24 cellular contexts compared by ENCODE assay signal in genomic region chr3:26536955-26537354, GRCh38.
DNase-seq lines count a peak whose midpoint lies in the region; ATAC-seq, FAIRE-seq and TF ChIP-seq lines count a peak whose summit lies in the region.
"Had no signal": no experiment of that assay in that cellular context is flagged by ENCODE, and none has a peak within 500 bp of the region (broad histone marks: within the 10 kb centered on the region; RNA-seq: fewer than 3 reads in every experiment).

No MANE protein-coding gene starts in this region.

- no peak for ATAC-seq in HepG2
- no peak for ATAC-seq in right lobe of liver
- no peak for ATAC-seq in K562
- ATAC-seq in left ventricle myocardium superior: no peak
- ATAC-seq: GM12878 had no signal

- POLR2A ChIA-PET in HepG2 (lab: Yijun Ruan, JAX): no interaction called here
- POLR2A ChIA-PET in K562 (lab: Yijun Ruan, JAX): no interaction called here

- TF ChIP-seq RAD21 in HepG2 (CRISPR knock-in tag; IDR thresholded peaks at IDR 0.05) (no peak), K562 (CRISPR knock-in tag; conservative IDR thresholded peaks at IDR 0.05 in 1 of 2, IDR thresholded peaks at IDR 0.05 in 1 of 2) (no peak)

- BruUV-seq in HepG2 (replicated peaks; lab: Mats Ljungman, UMichigan): no TSS peak
- no TSS peak for BruUV-seq in K562 (replicated peaks; lab: Mats Ljungman, UMichigan)

- H3K27me3 ChIP-seq in HepG2 (ENCODE audit: control insufficient read depth in 1 of 2, insufficient read depth in 2 of 2, low read length in 2 of 2) (no peaks in the 10 kb centered on the region), right lobe of liver (no peaks in the 10 kb centered on the region), K562 (ENCODE audit: control insufficient read depth in 2 of 2, insufficient read depth in 2 of 2, low read length in 2 of 2) (no peaks in the 10 kb centered on the region)
- H3K27me3 ChIP-seq: BE2C, BLaER1 had no signal

- WGBS in HepG2 (ENCODE audit: low lambda C conversion rate): 0% methylated on average over 2 of the region's 2 CpGs
- WGBS in right lobe of liver (ENCODE audit: insufficient coverage, low coverage, low lambda C conversion rate, missing lambda C conversion rate): 34% methylated on average over 2 of the region's 2 CpGs
- 0% methylated on average over 2 of the region's 2 CpGs for WGBS in K562 (ENCODE audit: insufficient coverage, low coverage, missing lambda C conversion rate)

- H3K4me2 ChIP-seq in HepG2 (ENCODE audit: low read depth, low read length) (no peak overlapping the region), K562 (ENCODE audit: insufficient read depth, low read length) (no peak overlapping the region)
- H3K4me2 ChIP-seq: BLaER1 had no signal

- H3K27ac ChIP-seq in HepG2 (ENCODE audit: extremely low read length, insufficient read depth, low read length): no peak overlapping the region
- H3K27ac ChIP-seq in right lobe of liver: no peak overlapping the region
- H3K27ac ChIP-seq in K562 (ENCODE audit: extremely low read depth, low read depth, low read length): no peak overlapping the region
- H3K27ac ChIP-seq: 22Rv1, BLaER1 had no signal

- peaks cover 67% of the 10 kb centered on the region for H3K9me3 ChIP-seq in HepG2 (ENCODE audit: low read length)
- no peaks in the 10 kb centered on the region for H3K9me3 ChIP-seq in right lobe of liver
- H3K9me3 ChIP-seq in K562 (replicated peaks; ENCODE audit: control insufficient read depth, insufficient read depth, low read depth, low read length): no peaks in the 10 kb centered on the region
- H3K9me3 ChIP-seq: BE2C had no signal

- CTCF ChIA-PET in HepG2 (lab: Yijun Ruan, JAX; ENCODE audit: low intra/inter-chr PET ratio, low total read pairs): no interaction called here
- CTCF ChIA-PET in K562 (lab: Yijun Ruan, JAX; ENCODE audit: low intra/inter-chr PET ratio): no interaction called here

- TF ChIP-seq POLR2A in HepG2 (IDR thresholded peaks at IDR 0.05; ENCODE audit: insufficient read depth in 1 of 2, low read depth in 2 of 2, low read length in 2 of 2) (no peak), right lobe of liver (IDR thresholded peaks at IDR 0.05) (no peak), K562 (conservative IDR thresholded peaks at IDR 0.05) (no peak)

- DNase-seq in HepG2 (ENCODE audit: low spot score) (no peak), right lobe of liver (no peak), K562 (ENCODE audit: extremely low read depth in 1 of 4, low spot score in 3 of 4) (no peak), NCI-H82 treated with DMSO at 0.1 percent for 48 hours (lab: John Stamatoyannopoulos, UW; ENCODE audit: unreplicated experiment) (no peak), left ventricle myocardium superior (no peak)
- DNase-seq: ACHN; BE2C; C1 segment of cervical spinal cord; CD4-positive, alpha-beta memory T cell; CD4-positive, CD25-positive, alpha-beta regulatory T cell; CD8-positive, alpha-beta memory T cell; COR-L47; DMS 273 treated with DMSO at 0.1 percent for 48 hours; DMS153; DMS53; DMS79; DND-41; EL; GDM1 had no signal

- no peak for TF ChIP-seq CTCF in HepG2 (CRISPR knock-in tag; IDR thresholded peaks at IDR 0.05)
- no peak for TF ChIP-seq CTCF in right lobe of liver (IDR thresholded peaks at IDR 0.05)
- TF ChIP-seq CTCF in K562 (IDR thresholded peaks at IDR 0.05 in 2 of 3, conservative IDR thresholded peaks at IDR 0.05 in 1 of 3; ENCODE audit: insufficient read depth in 2 of 3, low read depth in 1 of 3, low read length in 3 of 3): no peak

- H3K4me1 ChIP-seq in HepG2 (ENCODE audit: insufficient read depth, low read length) (no peaks in the 10 kb centered on the region), right lobe of liver (no peaks in the 10 kb centered on the region), K562 (replicated peaks in 1 of 2; ENCODE audit: control insufficient read depth in 2 of 2, insufficient read depth in 2 of 2, low read length in 2 of 2) (no peaks in the 10 kb centered on the region)
- H3K4me1 ChIP-seq: BE2C, BLaER1 had no signal

- H4K20me1 ChIP-seq in HepG2 (ENCODE audit: insufficient read depth, low read length) (no peaks in the 10 kb centered on the region), K562 (replicated peaks; ENCODE audit: control insufficient read depth, insufficient read depth, low read length) (no peaks in the 10 kb centered on the region)
- H4K20me1 ChIP-seq: BLaER1 had no signal

- no peak for TF ChIP-seq EP300 in HepG2 (IDR thresholded peaks at IDR 0.05; ENCODE audit: low read depth in 2 of 2, low read length in 2 of 2)
- TF ChIP-seq EP300 in HepG2 (CRISPR knock-in tag; IDR thresholded peaks at IDR 0.05; ENCODE audit: borderline replicate concordance): no peak
- TF ChIP-seq EP300 in K562 (IDR thresholded peaks at IDR 0.05; ENCODE audit: low read length): no peak

- H3K9ac ChIP-seq in HepG2 (ENCODE audit: insufficient read depth, low read depth, low read length) (no peak overlapping the region), K562 (ENCODE audit: insufficient read depth in 1 of 2, low read depth in 2 of 2, low read length in 2 of 2) (no peak overlapping the region)
- H3K9ac ChIP-seq: BLaER1 had no signal

- H2AFZ ChIP-seq in HepG2 (ENCODE audit: low read length) (no peak overlapping the region), K562 (ENCODE audit: low read depth, low read length) (no peak overlapping the region)

- no peaks in the 10 kb centered on the region for H3K36me3 ChIP-seq in HepG2 (replicated peaks in 1 of 2; ENCODE audit: control insufficient read depth in 1 of 2, insufficient read depth in 2 of 2, low read length in 2 of 2)
- H3K36me3 ChIP-seq in right lobe of liver: no peaks in the 10 kb centered on the region
- no peaks in the 10 kb centered on the region for H3K36me3 ChIP-seq in K562 (ENCODE audit: control insufficient read depth, insufficient read depth, low read length)
- H3K36me3 ChIP-seq: BE2C, BLaER1 had no signal

- intact Hi-C loops in HepG2 (cut with micrococcal nuclease; ENCODE audit: unreplicated experiment) (no loop called here), right lobe of liver (cut with DNase I) (no loop called here), K562 (cut with micrococcal nuclease) (no loop called here), left ventricle myocardium superior (cut with micrococcal nuclease) (no loop called here)

- H3K79me2 ChIP-seq in HepG2 (ENCODE audit: insufficient read depth, low read length) (no peaks in the 10 kb centered on the region), K562 (ENCODE audit: control insufficient read depth, insufficient read depth, low read length) (no peaks in the 10 kb centered on the region)

- H3K9me1 ChIP-seq in K562 (ENCODE audit: control insufficient read depth, insufficient read depth, low read length): no peaks in the 10 kb centered on the region

- in situ Hi-C loops in HepG2 (cut with HindIII; ENCODE audit: extremely low pct_ligation_motif_present, low pct_unique_long_range_greater_than_20kb) (no loop called here), K562 (cut with MboI) (no loop called here)

- FAIRE-seq in HepG2 (lab: Jason Lieb, UNC): no peak
- no peak for FAIRE-seq in K562 (lab: Jason Lieb, UNC)
- FAIRE-seq: GM12878, GM12892, GM18507 had no signal

- H3K4me3 ChIP-seq in HepG2 (replicated peaks in 1 of 3; ENCODE audit: insufficient read depth in 1 of 3, low read depth in 2 of 3, low read length in 3 of 3): no peak overlapping the region
- no peak overlapping the region for H3K4me3 ChIP-seq in right lobe of liver
- H3K4me3 ChIP-seq in K562: no peak overlapping the region
- H3K4me3 ChIP-seq: BLaER1, GM12878 had no signal

TF ChIP-seq in HepG2, 621 proteins besides CTCF, POLR2A, EP300 and RAD21:
- TF ChIP-seq MAFF (IDR thresholded peaks at IDR 0.05; ENCODE audit: low read depth, low read length): peak; percentile 85
- peak; percentile 85 to 89 for TF ChIP-seq MAFK (conservative IDR thresholded peaks at IDR 0.05 in 1 of 2, IDR thresholded peaks at IDR 0.05 in 1 of 2; ENCODE audit: low read length in 2 of 2)
- TF ChIP-seq ZNF34 (CRISPR knock-in tag; IDR thresholded peaks at IDR 0.05; ENCODE audit: borderline replicate concordance): no peak

TF ChIP-seq in K562, 482 proteins besides CTCF, POLR2A, EP300 and RAD21 (continues in another document):
- TF ChIP-seq ZNF316 (IDR thresholded peaks at IDR 0.05): peak; percentile 61
- no peak for TF ChIP-seq BMI1 (IDR thresholded peaks at IDR 0.05; ENCODE audit: low read length)
- TF ChIP-seq NFYB (IDR thresholded peaks at IDR 0.05; ENCODE audit: extremely low read depth, insufficient read length): no peak
- TF ChIP-seq, protein P1, sequence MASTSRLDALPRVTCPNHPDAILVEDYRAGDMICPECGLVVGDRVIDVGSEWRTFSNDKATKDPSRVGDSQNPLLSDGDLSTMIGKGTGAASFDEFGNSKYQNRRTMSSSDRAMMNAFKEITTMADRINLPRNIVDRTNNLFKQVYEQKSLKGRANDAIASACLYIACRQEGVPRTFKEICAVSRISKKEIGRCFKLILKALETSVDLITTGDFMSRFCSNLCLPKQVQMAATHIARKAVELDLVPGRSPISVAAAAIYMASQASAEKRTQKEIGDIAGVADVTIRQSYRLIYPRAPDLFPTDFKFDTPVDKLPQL (IDR thresholded peaks at IDR 0.05; ENCODE audit: extremely low read depth, insufficient read length): no peak
- TF ChIP-seq SMAD1 (IDR thresholded peaks at IDR 0.05; ENCODE audit: low read depth, low read length, partially characterized antibody): no peak
- no peak for TF ChIP-seq KDM4B (IDR thresholded peaks at IDR 0.05; ENCODE audit: borderline replicate concordance in 2 of 2, low read depth in 1 of 2)
- TF ChIP-seq ZNF124 (CRISPR knock-in tag; IDR thresholded peaks at IDR 0.05): no peak
- no peak for TF ChIP-seq NR1H2 (CRISPR knock-in tag; IDR thresholded peaks at IDR 0.05)
- TF ChIP-seq MEF2A (IDR thresholded peaks at IDR 0.05; ENCODE audit: control insufficient read depth, low read depth, low read length): no peak
- TF ChIP-seq ZC3H8 (IDR thresholded peaks at IDR 0.05): no peak
- TF ChIP-seq PHB2 (IDR thresholded peaks at IDR 0.05; ENCODE audit: low read depth): no peak
- TF ChIP-seq MAFF (IDR thresholded peaks at IDR 0.05; ENCODE audit: low read length): peak; percentile 65
- TF ChIP-seq ZBED1 (IDR thresholded peaks at IDR 0.05): no peak
- TF ChIP-seq HNRNPH1 (optimal IDR thresholded peaks at IDR 0.05; ENCODE audit: low read depth, low read length): no peak
- no peak for TF ChIP-seq MYBL2 (IDR thresholded peaks at IDR 0.05; ENCODE audit: low read depth)
- TF ChIP-seq MYBL2 (CRISPR knock-in tag; IDR thresholded peaks at IDR 0.05; ENCODE audit: borderline replicate concordance): no peak
- TF ChIP-seq KHSRP (IDR thresholded peaks at IDR 0.05): no peak

Comparison
In these comparisons a context has a peak if more than half of its experiments do, and no peak if none do; other contexts are left out.
1. Of the 241 proteins assayed by ChIP-seq in both HepG2 and K562: peak only in HepG2: none; only in K562: MAFG; in both: MAFF and MAFK; in neither: 238.